In the genomic region with DNA sequence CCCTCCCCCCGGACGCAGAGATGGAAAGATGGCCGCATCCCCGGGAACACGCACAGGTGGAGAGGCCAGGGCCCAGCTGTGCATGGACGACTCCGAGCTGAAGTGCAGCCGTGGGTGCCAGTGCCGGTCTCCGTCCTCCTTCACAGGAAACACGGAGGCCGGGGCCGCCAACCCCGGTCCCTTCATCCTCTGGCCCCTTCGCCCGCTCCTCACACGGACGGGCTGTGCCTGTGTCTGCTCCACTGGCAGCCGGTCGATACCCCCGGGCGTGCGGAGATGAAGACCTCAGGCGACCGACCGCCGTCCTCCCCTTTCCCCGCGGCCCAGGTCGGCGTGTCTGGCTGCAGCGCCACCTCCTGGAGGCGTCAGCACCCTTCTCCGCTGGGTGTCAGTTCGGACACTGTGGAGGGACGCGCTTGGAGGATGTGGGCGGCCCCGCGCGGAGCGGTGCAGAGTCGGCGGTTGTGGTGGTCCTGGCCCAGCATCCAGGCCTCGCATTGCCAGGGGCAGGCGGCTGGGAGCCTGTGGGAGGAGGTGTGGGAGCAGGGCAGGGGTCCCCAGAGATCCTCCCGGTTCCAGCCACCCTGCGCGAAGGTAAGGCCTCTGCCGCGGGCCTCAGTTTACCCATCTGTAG, we compare ENCODE assay signal across 8 cellular contexts. TPM values are rescaled to one million over a fixed set of nuclear protein-coding genes. Genes with fewer than 3 reads are reported as not detected.
DNase-seq lines count a peak whose midpoint lies in the region; ATAC-seq and TF ChIP-seq lines count a peak whose summit lies in the region.

No MANE protein-coding gene starts in this region.

- H3K4me1 ChIP-seq in esophagus squamous epithelium, result peaks cover 5 to 12% (median 5%) of the 10 kb centered on the region in 3 donors
- peaks cover 7% of the 10 kb centered on the region for H3K4me1 ChIP-seq in suprapubic skin

- H3K4me3 ChIP-seq in esophagus squamous epithelium (peak overlapping the region; percentile 10 to 64 (median 32)), suprapubic skin (peak overlapping the region; percentile 40)

- H3K36me3 ChIP-seq in esophagus squamous epithelium, result no peaks in the 10 kb centered on the region
- H3K36me3 ChIP-seq in suprapubic skin, result no peaks in the 10 kb centered on the region

- ATAC-seq in HG03280 (IDR thresholded peaks at IDR 0.05; ENCODE audit: unreplicated experiment), result peak; percentile 80

- no peaks in the 10 kb centered on the region for H3K9me3 ChIP-seq in esophagus squamous epithelium
- H3K9me3 ChIP-seq in suprapubic skin, result no peaks in the 10 kb centered on the region

- no peak for TF ChIP-seq EP300 in suprapubic skin (IDR thresholded peaks at IDR 0.05)

- peak overlapping the region; percentile 66 for H3K4me3 Mint-ChIP-seq in nephron progenitor cell

- peaks cover 19% of the 10 kb centered on the region for H3K27me3 Mint-ChIP-seq in nephron progenitor cell (ENCODE audit: low read depth, poor library complexity)

- DNase-seq in NCI-H2107 (lab: John Stamatoyannopoulos, UW) (peak; percentile 17), NCI-H2107 treated with DMSO at 0.1 percent for 48 hours (lab: John Stamatoyannopoulos, UW; ENCODE audit: unreplicated experiment) (no peak), NOMO-1 treated with dmso at 0.1 percent for 144 hours (lab: John Stamatoyannopoulos, UW; ENCODE audit: unreplicated experiment) (peak; percentile 14), activated T-cell treated with anti-CD3 and anti-CD28 coated beads for 4 hours (peak; percentile 36), esophagus squamous epithelium (lab: John Stamatoyannopoulos, UW) (no peak), nephron progenitor cell (peak; percentile 89), suprapubic skin (ENCODE audit: low spot score in 2 of 2) (no peak)

- peak; percentile 58 to 78 (median 68) for TF ChIP-seq CTCF in esophagus squamous epithelium (IDR thresholded peaks at IDR 0.05)
- peak; percentile 77 for TF ChIP-seq CTCF in nephron progenitor cell (IDR thresholded peaks at IDR 0.05)
- peak in 1 of 2 donors; percentile 77 for TF ChIP-seq CTCF in suprapubic skin (IDR thresholded peaks at IDR 0.05)

- WGBS in esophagus squamous epithelium, 2 donors, result no CpG with 5 or more reads among the region's 51 CpGs
- WGBS in suprapubic skin, result no CpG with 5 or more reads among the region's 51 CpGs

- peaks cover 5% of the 10 kb centered on the region for H3K9me3 Mint-ChIP-seq in nephron progenitor cell

- H3K27ac ChIP-seq in esophagus squamous epithelium, result no peak overlapping the region
- H3K27ac ChIP-seq in suprapubic skin, result no peak overlapping the region

- H3K27me3 ChIP-seq in esophagus squamous epithelium (peaks cover 0 to 32% (median 0%) of the 10 kb centered on the region in 4 donors), suprapubic skin (peaks cover 34% of the 10 kb centered on the region)

- no peak overlapping the region for H3K27ac Mint-ChIP-seq in nephron progenitor cell

- no peaks in the 10 kb centered on the region for H3K36me3 Mint-ChIP-seq in nephron progenitor cell (ENCODE audit: low read depth)

- intact Hi-C loops in esophagus squamous epithelium (cut with DNase I), result no loop called here

- TF ChIP-seq POLR2A in esophagus squamous epithelium (IDR thresholded peaks at IDR 0.05) (no peak), suprapubic skin (IDR thresholded peaks at IDR 0.05) (no peak)

- peaks cover 19% of the 10 kb centered on the region for H3K4me1 Mint-ChIP-seq in nephron progenitor cell

RNA-seq across cellular contexts. Expression of gene ZNF511, which starts 9.9 kb away (rescaled TPM):
- 10 to 100 TPM; 16.1 to 26.7 (median 17.7) TPM for total RNA-seq in esophagus squamous epithelium
- 10 to 100 TPM; 15.5 to 24.4 (median 17.3) TPM for total RNA-seq in suprapubic skin

RNA-seq across cellular contexts. Expression of gene TUBGCP2, which starts 9.9 kb away (rescaled TPM):
- total RNA-seq in esophagus squamous epithelium (10 to 100 TPM; 28.4 to 44.4 (median 38.9) TPM), suprapubic skin (100 to 1,000 TPM in 1 of 4 donors, 10 to 100 TPM in 3; 44.5 to 107 (median 57.1) TPM)

RNA-seq across cellular contexts. Expression of gene CALY, which starts 18.1 kb away (rescaled TPM):
- total RNA-seq in esophagus squamous epithelium, result not detected
- total RNA-seq in suprapubic skin, result under 1 TPM in 1 of 4 donors, not detected in 3; 0.30 TPM

RNA-seq across cellular contexts. Expression of gene PRAP1, which starts 28.6 kb away (rescaled TPM):
- total RNA-seq in esophagus squamous epithelium (not detected), suprapubic skin (1 to 10 TPM in 1 of 4 donors, not detected in 3; 2.2 TPM)

RNA-seq across cellular contexts. Expression of gene FUOM, which starts 39.2 kb away (rescaled TPM):
- total RNA-seq in esophagus squamous epithelium, result 10 to 100 TPM in 2 of 4 donors, 1 to 10 TPM in 2; 6.7 to 17.7 (median 12.5) TPM
- total RNA-seq in suprapubic skin, result 10 to 100 TPM in 3 of 4 donors, 1 to 10 TPM in 1; 7.8 to 13.8 (median 11.7) TPM

Comparison
In these comparisons a context has a peak if more than half of its experiments do, and no peak if none do; other contexts are left out.
1. DNase-seq: peak in NCI-H2107 (single experiment), NOMO-1 treated with dmso at 0.1 percent for 144 hours (single experiment), activated T-cell treated with anti-CD3 and anti-CD28 coated beads for 4 hours (single experiment) and nephron progenitor cell (single experiment); none in NCI-H2107 treated with DMSO at 0.1 percent for 48 hours (single experiment), esophagus squamous epithelium (single experiment) and suprapubic skin (0 of 2).